Comparison of ENCODE assay signal across 10 cellular contexts in genomic region chr3:128217702-128218475, GRCh38.
A peak's percentile ranks its signal among the peaks of the same experiment; 100 is the strongest.
DNase-seq lines count a peak whose midpoint lies in the region; ATAC-seq and FAIRE-seq lines count a peak whose summit lies in the region.
"Had no signal": no experiment of that assay in that cellular context is flagged by ENCODE, and none has a peak within 500 bp of the region (broad histone marks: within the 10 kb centered on the region; RNA-seq: fewer than 3 reads in every experiment).

No MANE protein-coding gene starts in this region.

- peak; percentile 84 for DNase-seq in DMS79 treated with DMSO at 0.1 percent for 48 hours (lab: John Stamatoyannopoulos, UW)
- DNase-seq in RCC 7860 (ENCODE audit: low spot score) = peak; percentile 52
- DNase-seq in iris pigment epithelial cell (ENCODE audit: low read depth) = peak; percentile 81
- no peak for DNase-seq in EL
- no peak for DNase-seq in NCI-H82 (lab: John Stamatoyannopoulos, UW)
- DNase-seq in NOMO-1 (lab: John Stamatoyannopoulos, UW; ENCODE audit: unreplicated experiment in 2 of 2) = no peak
- DNase-seq in activated CD4-positive, alpha-beta T cell treated with anti-CD3 and anti-CD28 coated beads for 4 hours = no peak
- DNase-seq: heart right ventricle, NCI-H446 treated with DMSO at 0.1 percent for 48 hours had no signal

- peak; percentile 91 for FAIRE-seq in RCC 7860 (lab: Jason Lieb, UNC)

- peak; percentile 67 for ATAC-seq in GM21529 (IDR thresholded peaks at IDR 0.05; ENCODE audit: unreplicated experiment)

Comparison
In these comparisons a context has a peak if more than half of its experiments do, and no peak if none do; other contexts are left out.
1. DNase-seq: peak in DMS79 treated with DMSO at 0.1 percent for 48 hours (single experiment), RCC 7860 (single experiment) and iris pigment epithelial cell (single experiment); none in EL (single experiment), NCI-H82 (single experiment), NOMO-1 (0 of 2) and activated CD4-positive, alpha-beta T cell treated with anti-CD3 and anti-CD28 coated beads for 4 hours (0 of 2).